Comparison of ENCODE assay signal across 27 cellular contexts in the genomic region with DNA sequence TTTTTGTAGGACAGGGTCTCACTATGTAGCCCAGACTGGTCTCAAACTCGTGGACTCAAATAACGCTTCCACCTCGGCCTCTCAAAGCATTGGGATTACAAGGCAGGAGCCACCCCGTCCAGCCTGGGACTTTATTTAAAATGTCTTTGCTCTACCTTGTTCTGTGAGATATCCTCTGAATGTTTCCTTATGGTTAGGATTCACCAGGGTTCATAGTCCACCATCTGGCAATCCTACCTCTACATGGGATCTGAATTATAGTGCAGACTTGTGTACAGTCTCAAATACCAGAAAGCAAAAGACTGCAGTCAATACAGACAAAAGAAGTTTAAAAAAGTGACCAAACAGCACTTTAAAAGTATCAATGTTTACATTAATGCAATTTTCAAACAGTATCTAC. TPM values are rescaled to one million over a fixed set of nuclear protein-coding genes. Genes with fewer than 3 reads are reported as not detected.
"Had no signal": no experiment of that assay in that cellular context is flagged by ENCODE, and none has a peak within 500 bp of the region (broad histone marks: within the 10 kb centered on the region; RNA-seq: fewer than 3 reads in every experiment).

No MANE protein-coding gene starts in this region.

- H3K27ac Mint-ChIP-seq: naive thymus-derived CD8-positive, alpha-beta T cell; natural killer cell treated with Interleukin-12 subunit alpha and Interleukin-12 subunit beta and Interleukin-15 and Interleukin-18, amount 100 ng/mL, for 72 hours; nephron progenitor cell; stimulated activated effector memory CD8-positive, alpha-beta T cell treated with anti-CD3 and anti-CD28 coated beads, Interleukin-12 subunit alpha, Interleukin-12 subunit beta, amount 100 ng/mL, for 72 hours; stimulated activated naive B cell treated with anti-CD40 and anti-IgM and Interleukin-4, amounts not matched to agents 10 μg/mL and 1 μg/mL and 100 μg/mL, for 72 hours; stimulated activated naive CD8-positive, alpha-beta T cell treated with anti-CD3 and anti-CD28 coated beads, Interleukin-15, Interleukin-2, amounts not matched to agents 100 ng/mL and 50 ng/mL, for 24 hours had no signal

- H3K27ac ChIP-seq: neutrophil, pancreas, psoas muscle, skin epidermis, stomach, thoracic aorta, thyroid gland, tibial nerve, upper lobe of left lung, vagina had no signal

- H3K4me3 ChIP-seq: pancreas, psoas muscle, skin epidermis, stomach, thoracic aorta, thyroid gland, tibial nerve, upper lobe of left lung, vagina had no signal

- H3K36me3 ChIP-seq: thoracic aorta had no signal

- H3K4me3 Mint-ChIP-seq: naive thymus-derived CD8-positive, alpha-beta T cell; natural killer cell treated with Interleukin-12 subunit alpha and Interleukin-12 subunit beta and Interleukin-15 and Interleukin-18, amount 100 ng/mL, for 72 hours; nephron progenitor cell; neural crest cell; stimulated activated effector memory CD8-positive, alpha-beta T cell treated with anti-CD3 and anti-CD28 coated beads, Interleukin-12 subunit alpha, Interleukin-12 subunit beta, amount 100 ng/mL, for 72 hours; stimulated activated naive B cell treated with anti-CD40 and anti-IgM and Interleukin-4, amounts not matched to agents 10 μg/mL and 1 μg/mL and 100 μg/mL, for 72 hours; stimulated activated naive CD8-positive, alpha-beta T cell treated with anti-CD3 and anti-CD28 coated beads, Interleukin-15, Interleukin-2, amounts not matched to agents 100 ng/mL and 50 ng/mL, for 24 hours had no signal

- H3K27me3 ChIP-seq: neutrophil, pancreas, stomach, thyroid gland, tibial nerve, upper lobe of left lung, vagina had no signal

- H3K27me3 Mint-ChIP-seq: naive thymus-derived CD8-positive, alpha-beta T cell; natural killer cell treated with Interleukin-12 subunit alpha and Interleukin-12 subunit beta and Interleukin-15 and Interleukin-18, amount 100 ng/mL, for 72 hours; stimulated activated naive B cell treated with anti-CD40 and anti-IgM and Interleukin-4, amounts not matched to agents 10 μg/mL and 1 μg/mL and 100 μg/mL, for 72 hours; stimulated activated naive CD8-positive, alpha-beta T cell treated with anti-CD3 and anti-CD28 coated beads, Interleukin-15, Interleukin-2, amounts not matched to agents 100 ng/mL and 50 ng/mL, for 24 hours had no signal

- DNase-seq: naive thymus-derived CD8-positive, alpha-beta T cell; nephron progenitor cell; nucleus accumbens; pancreas; psoas muscle; right cardiac atrium; stimulated activated CD4-positive, alpha-beta T cell treated with anti-CD3 and anti-CD28 coated beads, Interleukin-15, amount 100 ng/mL, for 24 hours; stimulated activated CD4-positive, alpha-beta T cell treated with anti-CD3 and anti-CD28 coated beads, Interleukin-2, amount 100 ng/mL, for 24 hours; stimulated activated CD4-positive, alpha-beta T cell treated with anti-CD3 and anti-CD28 coated beads, Interleukin-2, amount 100 ng/mL, for 48 hours; stimulated activated CD4-positive, alpha-beta T cell treated with anti-CD3 and anti-CD28 coated beads, Interleukin-4, amount 100 ng/mL, for 24 hours; stimulated activated naive B cell treated with anti-CD40 and anti-IgM and Interleukin-4, amounts not matched to agents 10 μg/mL and 1 μg/mL and 100 μg/mL, for 72 hours; stimulated activated naive CD4-positive, alpha-beta T cell treated with Interleukin-2 at 50 U/mL for 16 hours; stomach; thyroid gland; trophoblast cell; upper lobe of left lung had no signal

- H3K4me1 ChIP-seq: pancreas had no signal

- H3K9me3 ChIP-seq: neutrophil, pancreas, psoas muscle, stomach, thoracic aorta, thyroid gland, tibial nerve, upper lobe of left lung, vagina had no signal

- FAIRE-seq: urothelium cell line had no signal

- H3K9me3 Mint-ChIP-seq: natural killer cell treated with Interleukin-12 subunit alpha and Interleukin-12 subunit beta and Interleukin-15 and Interleukin-18, amount 100 ng/mL, for 72 hours; neural crest cell; stimulated activated effector memory CD8-positive, alpha-beta T cell treated with anti-CD3 and anti-CD28 coated beads, Interleukin-12 subunit alpha, Interleukin-12 subunit beta, amount 100 ng/mL, for 72 hours; stimulated activated naive B cell treated with anti-CD40 and anti-IgM and Interleukin-4, amounts not matched to agents 10 μg/mL and 1 μg/mL and 100 μg/mL, for 72 hours; stimulated activated naive CD8-positive, alpha-beta T cell treated with anti-CD3 and anti-CD28 coated beads, Interleukin-15, Interleukin-2, amounts not matched to agents 100 ng/mL and 50 ng/mL, for 24 hours had no signal

- ATAC-seq: naive thymus-derived CD8-positive, alpha-beta T cell; natural killer cell treated with Interleukin-12 subunit alpha and Interleukin-12 subunit beta and Interleukin-15 and Interleukin-18, amount 100 ng/mL, for 72 hours; pancreas; psoas muscle; right cardiac atrium; sciatic nerve; stimulated activated effector memory CD8-positive, alpha-beta T cell treated with anti-CD3 and anti-CD28 coated beads, Interleukin-12 subunit alpha, Interleukin-12 subunit beta, amount 100 ng/mL, for 72 hours; stimulated activated naive B cell treated with anti-CD40 and anti-IgM and Interleukin-4, amounts not matched to agents 10 μg/mL and 1 μg/mL and 100 μg/mL, for 72 hours had no signal

- H3K4me1 Mint-ChIP-seq: neural crest cell had no signal

RNA-seq across cellular contexts. Expression of a gene that starts 12.8 kb away (rescaled TPM):
- total RNA-seq: vagina had no signal
- polyA plus RNA-seq: stomach had no signal
